ENCODE assay signal across 17 cellular contexts in genomic region chr2:31208240-31208639, GRCh38. TPM values are rescaled to one million over a fixed set of nuclear protein-coding genes. Genes with fewer than 3 reads are reported as not detected.
"Had no signal": no experiment of that assay in that cellular context is flagged by ENCODE, and none has a peak within 500 bp of the region (broad histone marks: within the 10 kb centered on the region; RNA-seq: fewer than 3 reads in every experiment).

No MANE protein-coding gene starts in this region.

- H3K27me3 Mint-ChIP-seq: activated CD4-positive, alpha-beta T cell treated with anti-CD3 and anti-CD28 coated beads, Interleukin-2, amount 10 ng/mL, durations not matched to agents 24 days and 14 days; dendritic cell treated with granulocyte-macrophage colony-stimulating factor and Interleukin-4, amounts not matched to agents 40 ng/mL and 50 ng/mL, for 4 days had no signal

- H3K27me3 ChIP-seq: brain microvascular endothelial cell, gastrocnemius medialis, heart left ventricle, neutrophil, tibial artery, vagina had no signal

- H3K4me3 ChIP-seq: gastrocnemius medialis, heart left ventricle, lower lobe of right lung, tibial artery, vagina had no signal

- H3K4me1 ChIP-seq: gastrocnemius medialis, lower lobe of right lung, tibial artery, vagina had no signal

- H3K27ac ChIP-seq: brain microvascular endothelial cell, gastrocnemius medialis, heart left ventricle, lower lobe of right lung, neutrophil, tibial artery, vagina had no signal

- H3K36me3 ChIP-seq: brain microvascular endothelial cell, gastrocnemius medialis, heart left ventricle, lower lobe of right lung, neutrophil, tibial artery, vagina had no signal

- H3K4me3 Mint-ChIP-seq: activated CD4-positive, alpha-beta T cell treated with anti-CD3 and anti-CD28 coated beads, Interleukin-2, amount 10 ng/mL, durations not matched to agents 24 days and 14 days; activated naive CD8-positive, alpha-beta T cell treated with anti-CD3 and anti-CD28 coated beads, Interleukin-2, amount 10 ng/mL, durations not matched to agents 7 days and 5 days; activated T-helper 1 cell treated with anti-CD3 and anti-CD28 coated beads, Interleukin-12 subunit alpha, Interleukin-12 subunit beta, Interleukin-2, Interleukin-4 antibody, amounts not matched to agents 30 ng/mL and 10 ng/mL and 1 ng/mL, durations not matched to agents 14 hours and 24 hours and 36 hours; dendritic cell treated with granulocyte-macrophage colony-stimulating factor and Interleukin-4, amounts not matched to agents 40 ng/mL and 50 ng/mL, for 4 days; stimulated activated effector memory CD8-positive, alpha-beta T cell treated with anti-CD3 and anti-CD28 coated beads, Interleukin-12 subunit alpha, Interleukin-12 subunit beta, amount 100 ng/mL, for 72 hours had no signal

- H3K9me3 Mint-ChIP-seq: activated CD4-positive, alpha-beta T cell treated with anti-CD3 and anti-CD28 coated beads, Interleukin-2, amount 10 ng/mL, durations not matched to agents 24 days and 14 days; activated naive CD8-positive, alpha-beta T cell treated with anti-CD3 and anti-CD28 coated beads, Interleukin-2, amount 10 ng/mL, durations not matched to agents 7 days and 5 days; activated T-helper 1 cell treated with anti-CD3 and anti-CD28 coated beads, Interleukin-12 subunit alpha, Interleukin-12 subunit beta, Interleukin-2, Interleukin-4 antibody, amounts not matched to agents 30 ng/mL and 10 ng/mL and 1 ng/mL, durations not matched to agents 14 hours and 24 hours and 36 hours; dendritic cell treated with granulocyte-macrophage colony-stimulating factor and Interleukin-4, amounts not matched to agents 40 ng/mL and 50 ng/mL, for 4 days; stimulated activated effector memory CD8-positive, alpha-beta T cell treated with anti-CD3 and anti-CD28 coated beads, Interleukin-12 subunit alpha, Interleukin-12 subunit beta, amount 100 ng/mL, for 72 hours had no signal

- DNase-seq: activated CD4-positive, alpha-beta T cell treated with anti-CD3 and anti-CD28 coated beads, Interleukin-2, amount 10 ng/mL, durations not matched to agents 24 days and 14 days; activated CD4-positive, CD25-positive, alpha-beta regulatory T cell; activated naive CD4-positive, alpha-beta T cell; activated naive CD8-positive, alpha-beta T cell treated with anti-CD3 and anti-CD28 coated beads, Interleukin-2, amount 10 ng/mL, durations not matched to agents 7 days and 5 days; anterior cingulate cortex; brain microvascular endothelial cell; effector memory CD4-positive, alpha-beta T cell; gastrocnemius medialis; heart left ventricle; left colon; lower lobe of right lung; tibial artery had no signal

- H3K4me1 Mint-ChIP-seq: activated CD4-positive, alpha-beta T cell treated with anti-CD3 and anti-CD28 coated beads, Interleukin-2, amount 10 ng/mL, durations not matched to agents 24 days and 14 days; stimulated activated effector memory CD8-positive, alpha-beta T cell treated with anti-CD3 and anti-CD28 coated beads, Interleukin-12 subunit alpha, Interleukin-12 subunit beta, amount 100 ng/mL, for 72 hours had no signal

- ATAC-seq: gastrocnemius medialis; left colon; stimulated activated effector memory CD8-positive, alpha-beta T cell treated with anti-CD3 and anti-CD28 coated beads, Interleukin-12 subunit alpha, Interleukin-12 subunit beta, amount 100 ng/mL, for 72 hours had no signal

- H3K36me3 Mint-ChIP-seq: activated naive CD8-positive, alpha-beta T cell treated with anti-CD3 and anti-CD28 coated beads, Interleukin-2, amount 10 ng/mL, durations not matched to agents 7 days and 5 days; stimulated activated effector memory CD8-positive, alpha-beta T cell treated with anti-CD3 and anti-CD28 coated beads, Interleukin-12 subunit alpha, Interleukin-12 subunit beta, amount 100 ng/mL, for 72 hours had no signal

- H3K27ac Mint-ChIP-seq: activated CD4-positive, alpha-beta T cell treated with anti-CD3 and anti-CD28 coated beads, Interleukin-2, amount 10 ng/mL, durations not matched to agents 24 days and 14 days; activated naive CD8-positive, alpha-beta T cell treated with anti-CD3 and anti-CD28 coated beads, Interleukin-2, amount 10 ng/mL, durations not matched to agents 7 days and 5 days; activated T-helper 1 cell treated with anti-CD3 and anti-CD28 coated beads, Interleukin-12 subunit alpha, Interleukin-12 subunit beta, Interleukin-2, Interleukin-4 antibody, amounts not matched to agents 30 ng/mL and 10 ng/mL and 1 ng/mL, durations not matched to agents 14 hours and 24 hours and 36 hours; dendritic cell treated with granulocyte-macrophage colony-stimulating factor and Interleukin-4, amounts not matched to agents 40 ng/mL and 50 ng/mL, for 4 days; stimulated activated effector memory CD8-positive, alpha-beta T cell treated with anti-CD3 and anti-CD28 coated beads, Interleukin-12 subunit alpha, Interleukin-12 subunit beta, amount 100 ng/mL, for 72 hours had no signal

- H3K9me3 ChIP-seq: gastrocnemius medialis, heart left ventricle, lower lobe of right lung, neutrophil, tibial artery, vagina had no signal

RNA-seq across cellular contexts. Expression of gene CAPN14, which starts 9.1 kb away (rescaled TPM):
- total RNA-seq: gastrocnemius medialis had no signal
